Comparison of ENCODE assay signal across 25 cellular contexts in genomic region chr6:49516147-49516505, GRCh38. TPM values are rescaled to one million over a fixed set of nuclear protein-coding genes. Genes with fewer than 3 reads are reported as not detected.
DNase-seq lines count a peak whose midpoint lies in the region; ATAC-seq and TF ChIP-seq lines count a peak whose summit lies in the region.
"Had no signal": no experiment of that assay in that cellular context is flagged by ENCODE, and none has a peak within 500 bp of the region (broad histone marks: within the 10 kb centered on the region; RNA-seq: fewer than 3 reads in every experiment).

No MANE protein-coding gene starts in this region.

- no peak overlapping the region for H3K4me2 ChIP-seq in mammary epithelial cell (ENCODE audit: insufficient read depth, low read depth, low read length)
- H3K4me2 ChIP-seq: A549; BLaER1 treated with 17β-estradiol and CSF1 and Interleukin-3, amounts not matched to agents 10 nM and 100 nM; GM23338 had no signal

- CTCF ChIA-PET in mammary epithelial cell (lab: Charles Lee; ENCODE audit: low non-redundant PET) (no interaction called here), RWPE1 (lab: Yijun Ruan, JAX) (interaction anchor here (1.0 kb wide), 1 partner anchor 16 kb away, joined by 4 read pairs; no protein-coding TSS in a partner anchor)

- in situ Hi-C loops in mammary epithelial cell (cut with MboI; ENCODE audit: low sequenced_read_pairs in 2 of 2), result no loop called here

- H3K36me3 Mint-ChIP-seq in activated naive CD8-positive, alpha-beta T cell treated with anti-CD3 and anti-CD28 coated beads for 36 hours, result no peaks in the 10 kb centered on the region
- H3K36me3 Mint-ChIP-seq: CD14-positive monocyte; CD8-positive, alpha-beta memory T cell had no signal

- no peaks in the 10 kb centered on the region for H3K79me2 ChIP-seq in mammary epithelial cell (ENCODE audit: insufficient read depth, low read length)

- H3K36me3 ChIP-seq in mammary epithelial cell (ENCODE audit: insufficient read depth, low read length) (no peaks in the 10 kb centered on the region), breast epithelium (no peaks in the 10 kb centered on the region)
- H3K36me3 ChIP-seq: BE2C; BLaER1 treated with 17β-estradiol and CSF1 and Interleukin-3, amounts not matched to agents 10 nM and 100 nM; HAP-1 had no signal

- H3K27me3 ChIP-seq in mammary epithelial cell (ENCODE audit: insufficient read depth, low read length) (no peaks in the 10 kb centered on the region), breast epithelium (no peaks in the 10 kb centered on the region)
- H3K27me3 ChIP-seq: BLaER1 treated with 17β-estradiol and CSF1 and Interleukin-3, amounts not matched to agents 10 nM and 100 nM had no signal

- TF ChIP-seq CTCF in mammary epithelial cell (conservative IDR thresholded peaks at IDR 0.05 in 1 of 2, IDR thresholded peaks at IDR 0.05 in 1 of 2; ENCODE audit: extremely low read depth in 1 of 2, insufficient read depth in 1 of 2, low read depth in 1 of 2, low read length in 2 of 2) (no peak), breast epithelium (IDR thresholded peaks at IDR 0.05) (no peak), RWPE1 (conservative IDR thresholded peaks at IDR 0.05; ENCODE audit: low read depth) (no peak), epithelial cell of esophagus (IDR thresholded peaks at IDR 0.05; ENCODE audit: insufficient read depth, low read depth, low read length, missing control alignments) (no peak)

- H3K9me3 ChIP-seq in mammary epithelial cell (replicated peaks; ENCODE audit: insufficient read depth, low read length) (no peaks in the 10 kb centered on the region), breast epithelium (no peaks in the 10 kb centered on the region)
- H3K9me3 ChIP-seq: A549; BE2C; BLaER1 treated with 17β-estradiol and CSF1 and Interleukin-3, amounts not matched to agents 10 nM and 100 nM; HAP-1 had no signal

- no peak for ATAC-seq in GM19351 (IDR thresholded peaks at IDR 0.05; ENCODE audit: unreplicated experiment)
- ATAC-seq: A549, GM12878, GM23338 had no signal

- no peak overlapping the region for H3K9ac ChIP-seq in mammary epithelial cell (ENCODE audit: insufficient read depth, low read length)
- H3K9ac ChIP-seq: BLaER1 treated with 17β-estradiol and CSF1 and Interleukin-3, amounts not matched to agents 10 nM and 100 nM had no signal

- H2AFZ ChIP-seq in mammary epithelial cell (ENCODE audit: low read depth, low read length), result no peak overlapping the region
- H2AFZ ChIP-seq: GM23338 had no signal

- H4K20me1 ChIP-seq in mammary epithelial cell (ENCODE audit: insufficient read depth, low read length), result no peaks in the 10 kb centered on the region
- H4K20me1 ChIP-seq: BLaER1 treated with 17β-estradiol and CSF1 and Interleukin-3, amounts not matched to agents 10 nM and 100 nM had no signal

- BruUV-seq in mammary epithelial cell (replicated peaks; lab: Mats Ljungman, UMichigan), result no TSS peak

- H3K4me3 ChIP-seq in mammary epithelial cell (replicated peaks in 1 of 3; ENCODE audit: insufficient read depth in 1 of 3, low read depth in 2 of 3, low read length in 3 of 3) (no peak overlapping the region), breast epithelium (no peak overlapping the region), epithelial cell of esophagus (ENCODE audit: low read length) (no peak overlapping the region)
- H3K4me3 ChIP-seq: A549; BLaER1 treated with 17β-estradiol and CSF1 and Interleukin-3, amounts not matched to agents 10 nM and 100 nM; GM12878; GM23338; HAP-1 had no signal

- no peak overlapping the region for H3K27ac Mint-ChIP-seq in activated naive CD8-positive, alpha-beta T cell treated with anti-CD3 and anti-CD28 coated beads for 36 hours
- H3K27ac Mint-ChIP-seq: CD14-positive monocyte; CD4-positive, alpha-beta T cell; CD8-positive, alpha-beta memory T cell; GM23338 had no signal

- intact Hi-C loops in mammary epithelial cell (cut with micrococcal nuclease), result no loop called here
- intact Hi-C loops in breast epithelium (cut with DNase I; ENCODE audit: low total_unique reads), result no loop called here

- POLR2A ChIA-PET in RWPE1 (lab: Yijun Ruan, JAX; ENCODE audit: low non-redundant PET), result no interaction called here

- H3K27ac ChIP-seq in mammary epithelial cell (ENCODE audit: insufficient read depth, low read depth, low read length), result no peak overlapping the region
- no peak overlapping the region for H3K27ac ChIP-seq in breast epithelium
- H3K27ac ChIP-seq in RWPE1, result no peak overlapping the region
- H3K27ac ChIP-seq: 22Rv1; A549; BLaER1 treated with 17β-estradiol and CSF1 and Interleukin-3, amounts not matched to agents 10 nM and 100 nM had no signal

- no peak overlapping the region for H3K4me3 Mint-ChIP-seq in activated naive CD8-positive, alpha-beta T cell treated with anti-CD3 and anti-CD28 coated beads for 36 hours
- H3K4me3 Mint-ChIP-seq: CD14-positive monocyte; CD4-positive, alpha-beta T cell; CD8-positive, alpha-beta memory T cell; GM23338 had no signal

- H3K4me1 ChIP-seq in mammary epithelial cell (ENCODE audit: insufficient read depth, low read length), result no peaks in the 10 kb centered on the region
- H3K4me1 ChIP-seq in breast epithelium, result no peaks in the 10 kb centered on the region
- H3K4me1 ChIP-seq: BE2C; BLaER1 treated with 17β-estradiol and CSF1 and Interleukin-3, amounts not matched to agents 10 nM and 100 nM; HAP-1 had no signal

- DNase-seq in mammary epithelial cell, result peak; percentile 49
- no peak for DNase-seq in breast epithelium (ENCODE audit: low spot score in 2 of 2)
- peak; percentile 15 for DNase-seq in RWPE1 (ENCODE audit: low spot score)
- peak; percentile 48 for DNase-seq in epithelial cell of esophagus (ENCODE audit: low read depth)
- DNase-seq in activated CD4-positive, alpha-beta T cell treated with anti-CD3 and anti-CD28 coated beads, Interleukin-2, amount 50 U/mL, for 1 hour, result no peak
- DNase-seq in kidney glomerular epithelial cell (lab: John Stamatoyannopoulos, UW), result no peak
- DNase-seq in activated naive CD8-positive, alpha-beta T cell treated with anti-CD3 and anti-CD28 coated beads for 36 hours, result no peak
- DNase-seq: ACHN; AML-193; BE2C; CD4-positive, alpha-beta T cell; CD8-positive, alpha-beta memory T cell; DMS 273 treated with DMSO at 0.1 percent for 48 hours; DMS79; EL; GDM1 had no signal

- H3K9me3 Mint-ChIP-seq in activated naive CD8-positive, alpha-beta T cell treated with anti-CD3 and anti-CD28 coated beads for 36 hours, result no peaks in the 10 kb centered on the region
- H3K9me3 Mint-ChIP-seq: CD4-positive, alpha-beta T cell; CD8-positive, alpha-beta memory T cell; GM23338 had no signal

- no peak for TF ChIP-seq POLR2A in breast epithelium (IDR thresholded peaks at IDR 0.05)

- dilution Hi-C loops in mammary epithelial cell (cut with HindIII; ENCODE audit: low sequenced_read_pairs), result no loop called here

- peaks cover 18% of the 10 kb centered on the region for H3K27me3 Mint-ChIP-seq in activated naive CD8-positive, alpha-beta T cell treated with anti-CD3 and anti-CD28 coated beads for 36 hours

- WGBS in mammary epithelial cell (ENCODE audit: low coverage, missing lambda C conversion rate), result 68% methylated on average over 4 of the region's 4 CpGs

- H3K4me1 Mint-ChIP-seq in activated naive CD8-positive, alpha-beta T cell treated with anti-CD3 and anti-CD28 coated beads for 36 hours, result no peaks in the 10 kb centered on the region
- H3K4me1 Mint-ChIP-seq: CD14-positive monocyte; CD8-positive, alpha-beta memory T cell had no signal

RNA-seq across cellular contexts. Expression of gene GLYATL3, which starts 16.4 kb away (rescaled TPM):
- total RNA-seq in mammary epithelial cell (not detected), breast epithelium (not detected)
- polyA plus RNA-seq in mammary epithelial cell, result not detected
- polyA minus RNA-seq in mammary epithelial cell, result not detected
- not detected for total RNA-seq in activated naive CD8-positive, alpha-beta T cell treated with anti-CD3 and anti-CD28 coated beads for 36 hours
- total RNA-seq: CD4-positive, alpha-beta T cell; CD8-positive, alpha-beta memory T cell; GM12878; GM23338; H4 had no signal
- polyA plus RNA-seq: A549; CD14-positive monocyte; CD8-positive, alpha-beta memory T cell; GM12878; GM23338 had no signal

RNA-seq across cellular contexts. Expression of gene C6orf141, which starts 34.3 kb away (rescaled TPM):
- 10 to 100 TPM; 22.7 to 39.8 TPM for total RNA-seq in mammary epithelial cell
- 12.1 TPM for polyA plus RNA-seq in mammary epithelial cell
- polyA minus RNA-seq in mammary epithelial cell, result 5.4 TPM
- 10 to 100 TPM in 1 of 3 donors, 1 to 10 TPM in 2; 6.1 to 25.9 (median 9.4) TPM for total RNA-seq in breast epithelium
- under 1 TPM; 0.28 to 0.33 TPM for total RNA-seq in activated naive CD8-positive, alpha-beta T cell treated with anti-CD3 and anti-CD28 coated beads for 36 hours
- total RNA-seq: CD4-positive, alpha-beta T cell; CD8-positive, alpha-beta memory T cell; GM12878 had no signal
- polyA plus RNA-seq: CD14-positive monocyte; CD8-positive, alpha-beta memory T cell had no signal

RNA-seq across cellular contexts. Expression of gene CENPQ, which starts 53.0 kb away (rescaled TPM):
- total RNA-seq in mammary epithelial cell, result 1 to 10 TPM; 2.8 to 6.6 TPM
- polyA plus RNA-seq in mammary epithelial cell, result 5.9 TPM
- polyA minus RNA-seq in mammary epithelial cell, result 3.6 TPM
- 1 to 10 TPM; 2.9 to 9.7 (median 6.4) TPM for total RNA-seq in breast epithelium
- 10 to 100 TPM; 22.5 to 23.9 TPM for total RNA-seq in activated naive CD8-positive, alpha-beta T cell treated with anti-CD3 and anti-CD28 coated beads for 36 hours

RNA-seq across cellular contexts. Expression of gene MMUT, which starts 53.1 kb away (rescaled TPM):
- total RNA-seq in mammary epithelial cell (10 to 100 TPM in 1 of 2 donors, 1 to 10 TPM in 1; 8.8 to 15.8 TPM), breast epithelium (10 to 100 TPM; 15.1 to 23.2 (median 17.0) TPM)
- 7.9 TPM for polyA plus RNA-seq in mammary epithelial cell
- polyA minus RNA-seq in mammary epithelial cell, result 15.2 TPM
- total RNA-seq in activated naive CD8-positive, alpha-beta T cell treated with anti-CD3 and anti-CD28 coated beads for 36 hours, result 10 to 100 TPM; 11.3 to 11.5 TPM

Comparison
In these comparisons a context has a peak if more than half of its experiments do, and no peak if none do; other contexts are left out.
1. DNase-seq: peak in mammary epithelial cell (single experiment), RWPE1 (single experiment) and epithelial cell of esophagus (single experiment); none in breast epithelium (0 of 2), activated CD4-positive, alpha-beta T cell treated with anti-CD3 and anti-CD28 coated beads, Interleukin-2, amount 50 U/mL, for 1 hour (single experiment), kidney glomerular epithelial cell (single experiment) and activated naive CD8-positive, alpha-beta T cell treated with anti-CD3 and anti-CD28 coated beads for 36 hours (single experiment).
2. RNA of gene C6orf141, which starts 34.3 kb away (total RNA-seq): 22.7 to 39.8 TPM in mammary epithelial cell and 6.1 to 25.9 TPM in breast epithelium; 0.28 to 0.33 TPM in activated naive CD8-positive, alpha-beta T cell treated with anti-CD3 and anti-CD28 coated beads for 36 hours; every median in the first group is over 4 times any median in the second.